Comparison of ENCODE assay signal across 8 cellular contexts in genomic region chr17:81101614-81102306, GRCh38.
DNase-seq lines count a peak whose midpoint lies in the region; ATAC-seq and TF ChIP-seq lines count a peak whose summit lies in the region.

No MANE protein-coding gene starts in this region.

- no peaks in the 10 kb centered on the region for H4K20me1 ChIP-seq in PC-9 (ENCODE audit: insufficient read depth)

- WGBS in esophagus muscularis mucosa: 67% methylated on average over 11 of the region's 33 CpGs

- no peaks in the 10 kb centered on the region for H3K79me2 ChIP-seq in PC-9 (ENCODE audit: low read depth)

- no peaks in the 10 kb centered on the region for H3K36me3 Mint-ChIP-seq in CD4-positive, alpha-beta memory T cell
- no peaks in the 10 kb centered on the region for H3K36me3 Mint-ChIP-seq in naive thymus-derived CD8-positive, alpha-beta T cell
- peaks cover 0 to 3% of the 10 kb centered on the region in 2 donors for H3K36me3 Mint-ChIP-seq in stimulated activated naive B cell treated with anti-CD40 and anti-IgM and Interleukin-4, amounts not matched to agents 10 μg/mL and 1 μg/mL and 100 μg/mL, for 72 hours

- peaks cover 0 to 1% (median 0%) of the 10 kb centered on the region in 8 donors for H3K9me3 Mint-ChIP-seq in CD4-positive, alpha-beta memory T cell
- no peaks in the 10 kb centered on the region for H3K9me3 Mint-ChIP-seq in naive thymus-derived CD8-positive, alpha-beta T cell
- no peaks in the 10 kb centered on the region for H3K9me3 Mint-ChIP-seq in stimulated activated naive B cell treated with anti-CD40 and anti-IgM and Interleukin-4, amounts not matched to agents 10 μg/mL and 1 μg/mL and 100 μg/mL, for 72 hours

- ATAC-seq in GM19452 (IDR thresholded peaks at IDR 0.05; ENCODE audit: unreplicated experiment): peak; percentile 81
- peak; percentile 98 to 99 for ATAC-seq in naive thymus-derived CD8-positive, alpha-beta T cell
- ATAC-seq in stimulated activated naive B cell treated with anti-CD40 and anti-IgM and Interleukin-4, amounts not matched to agents 10 μg/mL and 1 μg/mL and 100 μg/mL, for 72 hours (replicated peaks): peak; percentile 98

- H3K9me3 ChIP-seq in CD4-positive, alpha-beta memory T cell (ENCODE audit: control insufficient read depth in 1 of 2, low read length in 2 of 2): no peaks in the 10 kb centered on the region
- H3K9me3 ChIP-seq in PC-9 (ENCODE audit: insufficient read depth, low read depth): no peaks in the 10 kb centered on the region
- no peaks in the 10 kb centered on the region for H3K9me3 ChIP-seq in esophagus muscularis mucosa

- POLR2A ChIA-PET in CD4-positive, alpha-beta memory T cell (lab: Charles Lee; ENCODE audit: partially characterized antibody): interaction anchor here (0.6 to 2.0 kb wide), 3 partner anchors 66 to 80 kb away, joined by 3 to 9 read pairs (median 4); no protein-coding TSS in a partner anchor
- POLR2A ChIA-PET in PC-9 (lab: Charles Lee; ENCODE audit: unreplicated experiment): no interaction called here
- POLR2A ChIA-PET in naive thymus-derived CD8-positive, alpha-beta T cell (lab: Charles Lee): interaction anchor here (0.9 to 1.7 kb wide), 2 partner anchors 113 to 118 kb away, joined by 3 to 4 read pairs; no protein-coding TSS in a partner anchor

- H3K4me3 Mint-ChIP-seq in CD4-positive, alpha-beta memory T cell: no peak overlapping the region
- H3K4me3 Mint-ChIP-seq in naive thymus-derived CD8-positive, alpha-beta T cell: no peak overlapping the region
- H3K4me3 Mint-ChIP-seq in stimulated activated naive B cell treated with anti-CD40 and anti-IgM and Interleukin-4, amounts not matched to agents 10 μg/mL and 1 μg/mL and 100 μg/mL, for 72 hours: no peak overlapping the region

- BruUV-seq in PC-9 (replicated peaks; lab: Mats Ljungman, UMichigan): no TSS peak

- no peaks in the 10 kb centered on the region for H3K27me3 Mint-ChIP-seq in CD4-positive, alpha-beta memory T cell
- no peaks in the 10 kb centered on the region for H3K27me3 Mint-ChIP-seq in naive thymus-derived CD8-positive, alpha-beta T cell
- H3K27me3 Mint-ChIP-seq in stimulated activated naive B cell treated with anti-CD40 and anti-IgM and Interleukin-4, amounts not matched to agents 10 μg/mL and 1 μg/mL and 100 μg/mL, for 72 hours: peaks cover 18 to 28% of the 10 kb centered on the region in 2 donors

- TF ChIP-seq EP300 in esophagus muscularis mucosa (IDR thresholded peaks at IDR 0.05): no peak

- intact Hi-C loops in CD4-positive, alpha-beta memory T cell (cut with micrococcal nuclease): loop anchor here (1.0 to 2.0 kb wide), 3 partner anchors 78 to 139 kb away; no protein-coding TSS in a partner anchor
- intact Hi-C loops in PC-9 (cut with micrococcal nuclease; ENCODE audit: unreplicated experiment): loop anchor here (1.0 kb wide), 1 partner anchor 112 kb away; no protein-coding TSS in a partner anchor
- intact Hi-C loops in esophagus muscularis mucosa (cut with DNase I): loop anchor here (2.0 kb wide), 1 partner anchor 111 kb away; the partner anchor contains the start of gene CHMP6

- no peak overlapping the region for H3K27ac ChIP-seq in CD4-positive, alpha-beta memory T cell (ENCODE audit: low read depth, low read length)
- no peak overlapping the region for H3K27ac ChIP-seq in PC-9
- H3K27ac ChIP-seq in esophagus muscularis mucosa (replicated peaks in 1 of 4): no peak overlapping the region

- H3K27ac Mint-ChIP-seq in CD4-positive, alpha-beta memory T cell: peak overlapping the region in 3 of 7 donors; percentile 47 to 72 (median 56)
- H3K27ac Mint-ChIP-seq in naive thymus-derived CD8-positive, alpha-beta T cell: peak overlapping the region in 1 of 10 donors; percentile 7
- no peak overlapping the region for H3K27ac Mint-ChIP-seq in stimulated activated naive B cell treated with anti-CD40 and anti-IgM and Interleukin-4, amounts not matched to agents 10 μg/mL and 1 μg/mL and 100 μg/mL, for 72 hours

- DNase-seq in CD4-positive, alpha-beta memory T cell: peak; percentile 81 to 91 (median 88)
- DNase-seq in HT1080 (ENCODE audit: low read depth): peak; percentile 75
- DNase-seq in PC-9: peak; percentile 56 to 87
- DNase-seq in activated T-cell treated with anti-CD3 and anti-CD28 coated beads for 48 hours (ENCODE audit: low read depth): peak; percentile 89
- DNase-seq in esophagus muscularis mucosa (ENCODE audit: extremely low spot score): no peak
- DNase-seq in naive thymus-derived CD8-positive, alpha-beta T cell: peak; percentile 79 to 92 (median 88)
- DNase-seq in stimulated activated naive B cell treated with anti-CD40 and anti-IgM and Interleukin-4, amounts not matched to agents 10 μg/mL and 1 μg/mL and 100 μg/mL, for 72 hours: peak; percentile 86

- peak; percentile 94 for TF ChIP-seq CTCF in PC-9 (conservative IDR thresholded peaks at IDR 0.05)
- peak; percentile 99 to 100 (median 100) for TF ChIP-seq CTCF in esophagus muscularis mucosa (IDR thresholded peaks at IDR 0.05)

- H3K4me1 Mint-ChIP-seq in CD4-positive, alpha-beta memory T cell: peaks cover 0 to 16% (median 9%) of the 10 kb centered on the region in 4 donors
- peaks cover under 1 to 16% (median 7%) of the 10 kb centered on the region in 4 donors for H3K4me1 Mint-ChIP-seq in naive thymus-derived CD8-positive, alpha-beta T cell
- peaks cover 6 to 18% of the 10 kb centered on the region in 2 donors for H3K4me1 Mint-ChIP-seq in stimulated activated naive B cell treated with anti-CD40 and anti-IgM and Interleukin-4, amounts not matched to agents 10 μg/mL and 1 μg/mL and 100 μg/mL, for 72 hours

- CTCF ChIA-PET in CD4-positive, alpha-beta memory T cell (lab: Charles Lee; ENCODE audit: partially characterized antibody): interaction anchor here (0.6 to 2.1 kb wide), 12 partner anchors 8 to 675 kb away, joined by 3 to 15 read pairs (median 4); no protein-coding TSS in a partner anchor
- CTCF ChIA-PET in PC-9 (lab: Charles Lee): interaction anchor here (1.2 kb wide), 1 partner anchor 65 kb away, joined by 4 read pairs; no protein-coding TSS in a partner anchor

- H3K4me3 ChIP-seq in CD4-positive, alpha-beta memory T cell (ENCODE audit: low read length in 2 of 2): no peak overlapping the region
- H3K4me3 ChIP-seq in PC-9 (no peak overlapping the region), esophagus muscularis mucosa (no peak overlapping the region)

- H2AFZ ChIP-seq in PC-9: no peak overlapping the region

- no peaks in the 10 kb centered on the region for H3K9me2 ChIP-seq in PC-9 (ENCODE audit: insufficient read depth)

- TF ChIP-seq POLR2A in esophagus muscularis mucosa (IDR thresholded peaks at IDR 0.05; ENCODE audit: low read depth): no peak

- no peaks in the 10 kb centered on the region for H3K36me3 ChIP-seq in CD4-positive, alpha-beta memory T cell (ENCODE audit: insufficient read depth, low read length)
- no peaks in the 10 kb centered on the region for H3K36me3 ChIP-seq in PC-9 (ENCODE audit: low read depth)
- H3K36me3 ChIP-seq in esophagus muscularis mucosa: peaks cover 12 to 69% (median 59%) of the 10 kb centered on the region in 4 donors

- peaks cover 29% of the 10 kb centered on the region for H3K4me1 ChIP-seq in CD4-positive, alpha-beta memory T cell (ENCODE audit: insufficient read depth, low read length)
- H3K4me1 ChIP-seq in PC-9 (replicated peaks; ENCODE audit: insufficient read depth) (peaks cover 20% of the 10 kb centered on the region), esophagus muscularis mucosa (peaks cover 18 to 39% (median 28%) of the 10 kb centered on the region in 4 donors)

- peaks cover 11% of the 10 kb centered on the region; the same call in 1 of the 2 replicates for H3F3A ChIP-seq in PC-9 (ENCODE audit: insufficient read depth, low read depth)

- H3K4me2 ChIP-seq in PC-9: no peak overlapping the region

- no peaks in the 10 kb centered on the region for H3K27me3 ChIP-seq in CD4-positive, alpha-beta memory T cell (ENCODE audit: insufficient read depth, low read length)
- H3K27me3 ChIP-seq in PC-9 (ENCODE audit: insufficient read depth, low read depth) (no peaks in the 10 kb centered on the region), esophagus muscularis mucosa (no peaks in the 10 kb centered on the region)
